In genomic region chr22:37562049-37562784, GRCh38 we compare ENCODE assay signal across 9 cellular contexts. TPM values are rescaled to one million over a fixed set of nuclear protein-coding genes. Genes with fewer than 3 reads are reported as not detected.
A peak's percentile ranks its signal among the peaks of the same experiment; 100 is the strongest.
DNase-seq lines count a peak whose midpoint lies in the region; ATAC-seq, FAIRE-seq and TF ChIP-seq lines count a peak whose summit lies in the region.
"Had no signal": no experiment of that assay in that cellular context is flagged by ENCODE, and none has a peak within 500 bp of the region (broad histone marks: within the 10 kb centered on the region; RNA-seq: fewer than 3 reads in every experiment).

No MANE protein-coding gene starts in this region.

- no peaks in the 10 kb centered on the region for H3K9me3 Mint-ChIP-seq in stimulated activated memory B cell treated with anti-CD40 and anti-IgM and Interleukin-4, amounts not matched to agents 10 μg/mL and 1 μg/mL and 100 μg/mL, for 72 hours

- no peaks in the 10 kb centered on the region for H3K36me3 Mint-ChIP-seq in stimulated activated memory B cell treated with anti-CD40 and anti-IgM and Interleukin-4, amounts not matched to agents 10 μg/mL and 1 μg/mL and 100 μg/mL, for 72 hours

- peak overlapping the region; percentile 53 for H3K4me3 Mint-ChIP-seq in stimulated activated memory B cell treated with anti-CD40 and anti-IgM and Interleukin-4, amounts not matched to agents 10 μg/mL and 1 μg/mL and 100 μg/mL, for 72 hours

- H3K9ac ChIP-seq in HUES6 (ENCODE audit: low read length): peak overlapping the region; percentile 91
- peak overlapping the region; percentile 98 for H3K9ac ChIP-seq in adipocyte (ENCODE audit: low read length)
- peak overlapping the region; percentile 93 to 96 for H3K9ac ChIP-seq in kidney (ENCODE audit: low read length in 2 of 2)

- DNase-seq in adipocyte (ENCODE audit: low read depth) (no peak), kidney (no peak), MV-4-11 (lab: John Stamatoyannopoulos, UW) (no peak), mesenteric fat pad (ENCODE audit: low spot score) (no peak), COR-L47 (lab: John Stamatoyannopoulos, UW) (no peak), NCI-H187 (lab: John Stamatoyannopoulos, UW) (no peak)

- H3K36me3 ChIP-seq in HUES6 (ENCODE audit: control insufficient read depth, insufficient read depth, low read length) (peaks cover 13% of the 10 kb centered on the region; the same call in 1 of the 2 replicates), adipocyte (ENCODE audit: control insufficient read depth, insufficient read depth, low read length, severe bottlenecking) (peaks cover 19% of the 10 kb centered on the region), kidney (ENCODE audit: control insufficient read depth in 1 of 2, insufficient read depth in 2 of 2, low read length in 2 of 2) (peaks cover 0 to 13% of the 10 kb centered on the region in 2 donors)

- peaks cover 70% of the 10 kb centered on the region for H3K27me3 Mint-ChIP-seq in stimulated activated memory B cell treated with anti-CD40 and anti-IgM and Interleukin-4, amounts not matched to agents 10 μg/mL and 1 μg/mL and 100 μg/mL, for 72 hours

- no peak for ATAC-seq in stimulated activated memory B cell treated with anti-CD40 and anti-IgM and Interleukin-4, amounts not matched to agents 10 μg/mL and 1 μg/mL and 100 μg/mL, for 72 hours

- H3K4me3 ChIP-seq in HUES6 (ENCODE audit: low read depth, low read length) (peak overlapping the region; percentile 80; the same call in 1 of the 2 replicates), adipocyte (ENCODE audit: low read length) (peak overlapping the region; percentile 97), kidney (ENCODE audit: low read length in 2 of 2) (peak overlapping the region; percentile 57 to 65)

- H3K9me3 ChIP-seq in HUES6 (ENCODE audit: control insufficient read depth, insufficient read depth, low read depth, low read length) (no peaks in the 10 kb centered on the region), adipocyte (ENCODE audit: control insufficient read depth, low read length) (no peaks in the 10 kb centered on the region), kidney (ENCODE audit: control insufficient read depth in 1 of 2, low read length in 2 of 2) (no peaks in the 10 kb centered on the region)

- no peak overlapping the region for H3K27ac Mint-ChIP-seq in stimulated activated memory B cell treated with anti-CD40 and anti-IgM and Interleukin-4, amounts not matched to agents 10 μg/mL and 1 μg/mL and 100 μg/mL, for 72 hours

- H3K4me1 Mint-ChIP-seq in stimulated activated memory B cell treated with anti-CD40 and anti-IgM and Interleukin-4, amounts not matched to agents 10 μg/mL and 1 μg/mL and 100 μg/mL, for 72 hours: peaks cover 32% of the 10 kb centered on the region

- H3K27me3 ChIP-seq in HUES6 (ENCODE audit: control insufficient read depth, insufficient read depth, low read length): peaks cover 19% of the 10 kb centered on the region
- no peaks in the 10 kb centered on the region for H3K27me3 ChIP-seq in adipocyte (replicated peaks; ENCODE audit: control insufficient read depth, insufficient read depth, low read length)

- intact Hi-C loops in kidney (cut with DNase I): no loop called here

- TF ChIP-seq CTCF in kidney (IDR thresholded peaks at IDR 0.05; ENCODE audit: borderline replicate concordance, extremely low read depth, insufficient read depth): no peak

- H3K4me1 ChIP-seq in HUES6 (ENCODE audit: control insufficient read depth, insufficient read depth, low read length): peaks cover 43% of the 10 kb centered on the region
- peaks cover 45% of the 10 kb centered on the region for H3K4me1 ChIP-seq in adipocyte (ENCODE audit: control insufficient read depth, insufficient read depth, low read length)
- peaks cover 27 to 58% of the 10 kb centered on the region in 2 donors for H3K4me1 ChIP-seq in kidney (ENCODE audit: control insufficient read depth in 1 of 2, insufficient read depth in 1 of 2, low read depth in 1 of 2, low read length in 2 of 2)

- FAIRE-seq in kidney (lab: Jason Lieb, UNC): no peak

- peak overlapping the region; percentile 25; the same call in 1 of the 2 replicates for H3K27ac ChIP-seq in HUES6 (ENCODE audit: low read depth, low read length)
- peak overlapping the region; percentile 97 to 98 for H3K27ac ChIP-seq in kidney (ENCODE audit: low read depth in 2 of 2, low read length in 2 of 2)

RNA-seq across cellular contexts. Expression of gene CDC42EP1, which starts 1.9 kb away (rescaled TPM):
- 68.5 TPM for total RNA-seq in kidney
- 29.5 TPM for polyA plus RNA-seq in kidney (ENCODE audit: insufficient read depth, low read depth, low replicate concordance)
- total RNA-seq in mesenteric fat pad: 102 TPM

RNA-seq across cellular contexts. Expression of gene LGALS2, which starts 17.7 kb away (rescaled TPM):
- total RNA-seq in kidney: 20.4 TPM
- 372 TPM for polyA plus RNA-seq in kidney (ENCODE audit: insufficient read depth, low read depth, low replicate concordance)
- 0.84 TPM for total RNA-seq in mesenteric fat pad
- total RNA-seq: LHCN-M2 had no signal

RNA-seq across cellular contexts. Expression of gene CARD10, which starts 43.0 kb away (rescaled TPM):
- total RNA-seq in kidney: 42.3 TPM
- 32.4 TPM for polyA plus RNA-seq in kidney (ENCODE audit: insufficient read depth, low read depth, low replicate concordance)
- total RNA-seq in mesenteric fat pad: 10.8 TPM

RNA-seq across cellular contexts. Expression of gene GGA1, which starts 46.4 kb away (rescaled TPM):
- total RNA-seq in kidney (61.2 TPM), mesenteric fat pad (47.3 TPM)
- polyA plus RNA-seq in kidney (ENCODE audit: insufficient read depth, low read depth, low replicate concordance): 37.5 TPM

Comparison
In these comparisons a context has a peak if more than half of its experiments do, and no peak if none do; other contexts are left out.
1. RNA of gene LGALS2, which starts 17.7 kb away (total RNA-seq): 20.4 TPM in kidney (single experiment); 0.84 TPM in mesenteric fat pad (single experiment); every median in the first group is over 10 times any median in the second.
2. Peak in every context shown above with its lines, with median percentiles within 50 percentile points of each other: H3K4me3 ChIP-seq and H3K9ac ChIP-seq.